ENCODE assay signal across 19 cellular contexts in genomic region chr4:4254666-4255065, GRCh38. TPM values are rescaled to one million over a fixed set of nuclear protein-coding genes. Genes with fewer than 3 reads are reported as not detected.
A peak's percentile ranks its signal among the peaks of the same experiment; 100 is the strongest.
DNase-seq lines count a peak whose midpoint lies in the region; ATAC-seq and TF ChIP-seq lines count a peak whose summit lies in the region.
"Had no signal": no experiment of that assay in that cellular context is flagged by ENCODE, and none has a peak within 500 bp of the region (broad histone marks: within the 10 kb centered on the region; RNA-seq: fewer than 3 reads in every experiment).

No MANE protein-coding gene starts in this region.

- no peaks in the 10 kb centered on the region for H3K27me3 ChIP-seq in testis
- H3K27me3 ChIP-seq: MG63 had no signal

- no peak overlapping the region for H3K4me3 ChIP-seq in testis
- H3K4me3 ChIP-seq: MG63 had no signal

- H3K4me1 ChIP-seq in testis = no peaks in the 10 kb centered on the region

- intact Hi-C loops in head of caudate nucleus (cut with DNase I) = loop anchor here (5.0 to 10.0 kb wide), 2 partner anchors 78 to 180 kb away; no protein-coding TSS in a partner anchor
- intact Hi-C loops in testis (cut with DNase I; ENCODE audit: low total_unique reads) = no loop called here

- TF ChIP-seq CTCF in testis (IDR thresholded peaks at IDR 0.05) = no peak
- TF ChIP-seq CTCF in GM20000 (IDR thresholded peaks at IDR 0.05; ENCODE audit: extremely low read depth, missing control alignments) = no peak

- peak overlapping the region; percentile 90 for H3K27ac ChIP-seq in angular gyrus (ENCODE audit: low read depth, low read length)
- H3K27ac ChIP-seq in testis = no peak overlapping the region

- DNase-seq in head of caudate nucleus (peak; percentile 58 to 91 (median 80)), midbrain (lab: John Stamatoyannopoulos, UW) (peak; percentile 85), testis (peak; percentile 62), A172 (ENCODE audit: low spot score) (no peak), GM20000 (ENCODE audit: low spot score) (no peak)
- DNase-seq: CD8-positive, alpha-beta memory T cell; GOT3; KG1; MG63; NCI-H187 treated with DMSO at 0.1 percent for 48 hours; NCI-H2171; NCI-H446 treated with DMSO at 0.1 percent for 48 hours; NCI-H748 treated with DMSO at 0.1 percent for 48 hours had no signal

- no peaks in the 10 kb centered on the region for H3K9me3 ChIP-seq in testis
- H3K9me3 ChIP-seq: MG63 had no signal

- no peak for TF ChIP-seq POLR2A in testis (IDR thresholded peaks at IDR 0.05)

- no peak for ATAC-seq in HG02610 (IDR thresholded peaks at IDR 0.05; ENCODE audit: unreplicated experiment)
- ATAC-seq: Panc1, Right ventricle myocardium inferior had no signal

- no peaks in the 10 kb centered on the region for H3K36me3 ChIP-seq in testis (ENCODE audit: low read depth, missing control alignments)
- H3K36me3 ChIP-seq: MG63 had no signal

- WGBS in testis, 2 donors = 75 to 81% methylated on average over 6 of the region's 6 CpGs

RNA-seq across cellular contexts. Expression of gene TMEM128, which starts 6.6 kb away (rescaled TPM):
- 10 to 100 TPM; 22.3 to 24.6 TPM for total RNA-seq in testis
- 47.4 TPM for polyA plus RNA-seq in testis (ENCODE audit: insufficient read depth, low read depth, low replicate concordance)
- total RNA-seq in A172 (2014; rRNA removed; shearing (Covaris generic)) = 26.5 and 29.5 TPM in 2 replicates

RNA-seq across cellular contexts. Expression of gene OTOP1, which starts 27.9 kb away (rescaled TPM):
- under 1 TPM; 0.25 to 0.63 TPM for total RNA-seq in testis
- polyA plus RNA-seq in testis (ENCODE audit: insufficient read depth, low read depth, low replicate concordance) = not detected
- total RNA-seq in A172 (2014; rRNA removed; shearing (Covaris generic)) = not detected in 2 replicates
- total RNA-seq: CD8-positive, alpha-beta memory T cell; Right ventricle myocardium inferior had no signal
- polyA plus RNA-seq: AG04450; BJ; CD8-positive, alpha-beta memory T cell had no signal

RNA-seq across cellular contexts. Expression of gene LYAR, which starts 35.3 kb away (rescaled TPM):
- total RNA-seq in testis = 10 to 100 TPM; 53.8 to 63.2 TPM
- 132 TPM for polyA plus RNA-seq in testis (ENCODE audit: insufficient read depth, low read depth, low replicate concordance)
- 38.1 and 54.5 TPM in 2 replicates for total RNA-seq in A172 (2014; rRNA removed; shearing (Covaris generic))

RNA-seq across cellular contexts. Expression of gene ZBTB49, which starts 35.4 kb away (rescaled TPM):
- total RNA-seq in testis = 10 to 100 TPM; 14.0 to 26.7 TPM
- 10.2 TPM for polyA plus RNA-seq in testis (ENCODE audit: insufficient read depth, low read depth, low replicate concordance)
- total RNA-seq in A172 (2014; rRNA removed; shearing (Covaris generic)) = 0.91 and 6.3 TPM in 2 replicates

Comparison
In these comparisons a context has a peak if more than half of its experiments do, and no peak if none do; other contexts are left out.
1. DNase-seq: peak in head of caudate nucleus (42 of 42), midbrain (single experiment) and testis (single experiment); none in A172 (single experiment) and GM20000 (single experiment).